ENCODE assay signal across 1 cellular context in the genomic region with DNA sequence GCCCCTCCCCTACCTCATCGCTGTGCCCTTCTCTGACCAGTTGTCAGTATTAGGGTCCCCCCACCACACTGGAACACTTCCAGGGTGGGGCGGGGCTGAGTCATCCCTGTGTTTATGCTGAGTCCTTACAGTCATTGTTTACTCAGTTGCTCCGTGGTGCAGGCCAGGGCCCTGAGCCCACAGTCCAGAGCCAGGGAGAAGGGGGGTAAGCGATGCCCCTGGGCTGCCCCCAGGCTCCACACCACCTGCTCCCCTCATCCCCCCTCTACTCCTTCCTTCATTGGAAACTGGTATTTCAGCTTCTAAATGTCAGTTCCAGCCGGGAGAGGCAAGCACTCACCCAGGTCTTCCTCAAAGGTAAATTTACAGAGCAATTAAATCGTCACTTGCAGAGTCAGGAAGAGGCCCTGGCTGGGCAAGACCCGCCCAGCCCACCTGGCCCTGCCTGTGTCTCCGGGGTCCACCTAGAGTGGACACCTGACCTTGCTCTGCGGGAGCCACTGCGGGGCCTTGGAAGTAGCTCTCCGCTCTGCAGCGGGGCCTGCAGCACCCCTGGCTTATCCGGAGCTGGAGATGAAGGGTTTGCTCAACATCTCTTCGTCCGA.
TF ChIP-seq lines count a peak whose summit lies in the region.

No MANE protein-coding gene starts in this region.

TF ChIP-seq in K562, 482 proteins besides CTCF, POLR2A, EP300 and RAD21 (continued from another document):
- TF ChIP-seq, protein P1, sequence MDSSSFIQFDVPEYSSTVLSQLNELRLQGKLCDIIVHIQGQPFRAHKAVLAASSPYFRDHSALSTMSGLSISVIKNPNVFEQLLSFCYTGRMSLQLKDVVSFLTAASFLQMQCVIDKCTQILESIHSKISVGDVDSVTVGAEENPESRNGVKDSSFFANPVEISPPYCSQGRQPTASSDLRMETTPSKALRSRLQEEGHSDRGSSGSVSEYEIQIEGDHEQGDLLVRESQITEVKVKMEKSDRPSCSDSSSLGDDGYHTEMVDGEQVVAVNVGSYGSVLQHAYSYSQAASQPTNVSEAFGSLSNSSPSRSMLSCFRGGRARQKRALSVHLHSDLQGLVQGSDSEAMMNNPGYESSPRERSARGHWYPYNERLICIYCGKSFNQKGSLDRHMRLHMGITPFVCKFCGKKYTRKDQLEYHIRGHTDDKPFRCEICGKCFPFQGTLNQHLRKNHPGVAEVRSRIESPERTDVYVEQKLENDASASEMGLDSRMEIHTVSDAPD (CRISPR knock-in tag; IDR thresholded peaks at IDR 0.05): no peak
- TF ChIP-seq RBM22 (IDR thresholded peaks at IDR 0.05; ENCODE audit: low read depth, low read length, poor library complexity, severe bottlenecking): peak; percentile 68
- no peak for TF ChIP-seq HMG20A (CRISPR knock-in tag; conservative IDR thresholded peaks at IDR 0.05)
- TF ChIP-seq ETV5 (CRISPR knock-in tag; IDR thresholded peaks at IDR 0.05; ENCODE audit: low read depth): no peak
- TF ChIP-seq FOXK2 (conservative IDR thresholded peaks at IDR 0.05 in 1 of 2, IDR thresholded peaks at IDR 0.05 in 1 of 2; ENCODE audit: low read depth in 2 of 2): peak; percentile 44 to 54; a peak in 3 of 4 replicates
- 0 out of 2 replicates have a peak, but pooled peaks have one; percentile 25 for TF ChIP-seq MTA3 (IDR thresholded peaks at IDR 0.05; ENCODE audit: borderline replicate concordance)
- no peak for TF ChIP-seq ZNF668 (CRISPR knock-in tag; IDR thresholded peaks at IDR 0.05)
- TF ChIP-seq, protein P2, sequence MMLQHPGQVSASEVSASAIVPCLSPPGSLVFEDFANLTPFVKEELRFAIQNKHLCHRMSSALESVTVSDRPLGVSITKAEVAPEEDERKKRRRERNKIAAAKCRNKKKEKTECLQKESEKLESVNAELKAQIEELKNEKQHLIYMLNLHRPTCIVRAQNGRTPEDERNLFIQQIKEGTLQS (IDR thresholded peaks at IDR 0.05): peak; percentile 84
- TF ChIP-seq, protein P2 (CRISPR knock-in tag; conservative IDR thresholded peaks at IDR 0.05): no peak
- TF ChIP-seq C11orf30 (IDR thresholded peaks at IDR 0.05; ENCODE audit: low read depth): peak; percentile 79
- TF ChIP-seq SMARCA4 (IDR thresholded peaks at IDR 0.05): peak; percentile 60
- no peak for TF ChIP-seq CBX2 (IDR thresholded peaks at IDR 0.05; ENCODE audit: insufficient read depth, low read length, poor library complexity, severe bottlenecking)
- TF ChIP-seq, protein P3, sequence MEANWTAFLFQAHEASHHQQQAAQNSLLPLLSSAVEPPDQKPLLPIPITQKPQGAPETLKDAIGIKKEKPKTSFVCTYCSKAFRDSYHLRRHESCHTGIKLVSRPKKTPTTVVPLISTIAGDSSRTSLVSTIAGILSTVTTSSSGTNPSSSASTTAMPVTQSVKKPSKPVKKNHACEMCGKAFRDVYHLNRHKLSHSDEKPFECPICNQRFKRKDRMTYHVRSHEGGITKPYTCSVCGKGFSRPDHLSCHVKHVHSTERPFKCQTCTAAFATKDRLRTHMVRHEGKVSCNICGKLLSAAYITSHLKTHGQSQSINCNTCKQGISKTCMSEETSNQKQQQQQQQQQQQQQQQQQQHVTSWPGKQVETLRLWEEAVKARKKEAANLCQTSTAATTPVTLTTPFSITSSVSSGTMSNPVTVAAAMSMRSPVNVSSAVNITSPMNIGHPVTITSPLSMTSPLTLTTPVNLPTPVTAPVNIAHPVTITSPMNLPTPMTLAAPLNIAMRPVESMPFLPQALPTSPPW (CRISPR knock-in tag; IDR thresholded peaks at IDR 0.05): peak; percentile 64
- TF ChIP-seq SPI1 (IDR thresholded peaks at IDR 0.05; ENCODE audit: borderline replicate concordance, low read depth, low read length): no peak
- TF ChIP-seq POLR3G (IDR thresholded peaks at IDR 0.05; ENCODE audit: extremely low read depth, insufficient read length, insufficient replicate concordance): no peak
- peak; percentile 61 to 97 for TF ChIP-seq FOXA3 (CRISPR knock-in tag; conservative IDR thresholded peaks at IDR 0.05 in 1 of 2, IDR thresholded peaks at IDR 0.05 in 1 of 2)
- no peak for TF ChIP-seq GTF2E2 (tag; IDR thresholded peaks at IDR 0.05)
- TF ChIP-seq FOXP1 (CRISPR knock-in tag; IDR thresholded peaks at IDR 0.05): 0 out of 2 replicates have a peak, but pooled peaks have one; percentile 32
- no peak for TF ChIP-seq ZFP36 (IDR thresholded peaks at IDR 0.05; ENCODE audit: low read depth, low read length, partially characterized antibody)
- no peak for TF ChIP-seq PURB (CRISPR knock-in tag; IDR thresholded peaks at IDR 0.05; ENCODE audit: low read depth)
- TF ChIP-seq ZNF121 (CRISPR knock-in tag; conservative IDR thresholded peaks at IDR 0.05): no peak
- TF ChIP-seq NFE2 (IDR thresholded peaks at IDR 0.05; ENCODE audit: low read depth): peak; percentile 75
- peak; percentile 28 for TF ChIP-seq MYNN (IDR thresholded peaks at IDR 0.05)
- TF ChIP-seq MYNN (CRISPR knock-in tag; IDR thresholded peaks at IDR 0.05): no peak
- TF ChIP-seq POLR3A (IDR thresholded peaks at IDR 0.05; ENCODE audit: borderline replicate concordance, extremely low read depth, insufficient read depth, insufficient read length): no peak
- TF ChIP-seq SMARCE1 (IDR thresholded peaks at IDR 0.05): 0 out of 2 replicates have a peak, but pooled peaks have one; percentile 35
- TF ChIP-seq, protein P4, sequence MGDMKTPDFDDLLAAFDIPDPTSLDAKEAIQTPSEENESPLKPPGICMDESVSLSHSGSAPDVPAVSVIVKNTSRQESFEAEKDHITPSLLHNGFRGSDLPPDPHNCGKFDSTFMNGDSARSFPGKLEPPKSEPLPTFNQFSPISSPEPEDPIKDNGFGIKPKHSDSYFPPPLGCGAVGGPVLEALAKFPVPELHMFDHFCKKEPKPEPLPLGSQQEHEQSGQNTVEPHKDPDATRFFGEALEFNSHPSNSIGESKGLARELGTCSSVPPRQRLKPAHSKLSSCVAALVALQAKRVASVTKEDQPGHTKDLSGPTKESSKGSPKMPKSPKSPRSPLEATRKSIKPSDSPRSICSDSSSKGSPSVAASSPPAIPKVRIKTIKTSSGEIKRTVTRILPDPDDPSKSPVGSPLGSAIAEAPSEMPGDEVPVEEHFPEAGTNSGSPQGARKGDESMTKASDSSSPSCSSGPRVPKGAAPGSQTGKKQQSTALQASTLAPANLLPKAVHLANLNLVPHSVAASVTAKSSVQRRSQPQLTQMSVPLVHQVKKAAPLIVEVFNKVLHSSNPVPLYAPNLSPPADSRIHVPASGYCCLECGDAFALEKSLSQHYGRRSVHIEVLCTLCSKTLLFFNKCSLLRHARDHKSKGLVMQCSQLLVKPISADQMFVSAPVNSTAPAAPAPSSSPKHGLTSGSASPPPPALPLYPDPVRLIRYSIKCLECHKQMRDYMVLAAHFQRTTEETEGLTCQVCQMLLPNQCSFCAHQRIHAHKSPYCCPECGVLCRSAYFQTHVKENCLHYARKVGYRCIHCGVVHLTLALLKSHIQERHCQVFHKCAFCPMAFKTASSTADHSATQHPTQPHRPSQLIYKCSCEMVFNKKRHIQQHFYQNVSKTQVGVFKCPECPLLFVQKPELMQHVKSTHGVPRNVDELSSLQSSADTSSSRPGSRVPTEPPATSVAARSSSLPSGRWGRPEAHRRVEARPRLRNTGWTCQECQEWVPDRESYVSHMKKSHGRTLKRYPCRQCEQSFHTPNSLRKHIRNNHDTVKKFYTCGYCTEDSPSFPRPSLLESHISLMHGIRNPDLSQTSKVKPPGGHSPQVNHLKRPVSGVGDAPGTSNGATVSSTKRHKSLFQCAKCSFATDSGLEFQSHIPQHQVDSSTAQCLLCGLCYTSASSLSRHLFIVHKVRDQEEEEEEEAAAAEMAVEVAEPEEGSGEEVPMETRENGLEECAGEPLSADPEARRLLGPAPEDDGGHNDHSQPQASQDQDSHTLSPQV (IDR thresholded peaks at IDR 0.05): peak; percentile 82
- no peak for TF ChIP-seq SNRNP70 (optimal IDR thresholded peaks at IDR 0.05; ENCODE audit: low read depth, low read length)
- peak; percentile 65 for TF ChIP-seq NFIC (IDR thresholded peaks at IDR 0.05)
- TF ChIP-seq, protein P5, sequence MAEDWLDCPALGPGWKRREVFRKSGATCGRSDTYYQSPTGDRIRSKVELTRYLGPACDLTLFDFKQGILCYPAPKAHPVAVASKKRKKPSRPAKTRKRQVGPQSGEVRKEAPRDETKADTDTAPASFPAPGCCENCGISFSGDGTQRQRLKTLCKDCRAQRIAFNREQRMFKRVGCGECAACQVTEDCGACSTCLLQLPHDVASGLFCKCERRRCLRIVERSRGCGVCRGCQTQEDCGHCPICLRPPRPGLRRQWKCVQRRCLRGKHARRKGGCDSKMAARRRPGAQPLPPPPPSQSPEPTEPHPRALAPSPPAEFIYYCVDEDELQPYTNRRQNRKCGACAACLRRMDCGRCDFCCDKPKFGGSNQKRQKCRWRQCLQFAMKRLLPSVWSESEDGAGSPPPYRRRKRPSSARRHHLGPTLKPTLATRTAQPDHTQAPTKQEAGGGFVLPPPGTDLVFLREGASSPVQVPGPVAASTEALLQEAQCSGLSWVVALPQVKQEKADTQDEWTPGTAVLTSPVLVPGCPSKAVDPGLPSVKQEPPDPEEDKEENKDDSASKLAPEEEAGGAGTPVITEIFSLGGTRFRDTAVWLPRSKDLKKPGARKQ (CRISPR knock-in tag; IDR thresholded peaks at IDR 0.05): no peak
- TF ChIP-seq JUN (IDR thresholded peaks at IDR 0.05; ENCODE audit: borderline replicate concordance, low read depth, low read length): peak; percentile 51; the same call in 1 of the 2 replicates
- no peak for TF ChIP-seq JUN (CRISPR knock-in tag; IDR thresholded peaks at IDR 0.05; ENCODE audit: borderline replicate concordance)
- peak; percentile 17; the same call in 1 of the 2 replicates for TF ChIP-seq MAFK (IDR thresholded peaks at IDR 0.05; ENCODE audit: low read length)
- TF ChIP-seq ZNF175 (CRISPR knock-in tag; IDR thresholded peaks at IDR 0.05; ENCODE audit: low read depth): no peak
- TF ChIP-seq FOXJ2 (tag; IDR thresholded peaks at IDR 0.05): peak; percentile 50; the same call in 1 of the 2 replicates
- TF ChIP-seq ARID1B (IDR thresholded peaks at IDR 0.05): peak; percentile 57
- peak; percentile 61; the same call in 1 of the 2 replicates for TF ChIP-seq RBFOX2 (IDR thresholded peaks at IDR 0.05; ENCODE audit: low read depth, low read length)
- peak; percentile 20; the same call in 1 of the 2 replicates for TF ChIP-seq TCF3 (CRISPR knock-in tag; IDR thresholded peaks at IDR 0.05)
- TF ChIP-seq, protein P6, sequence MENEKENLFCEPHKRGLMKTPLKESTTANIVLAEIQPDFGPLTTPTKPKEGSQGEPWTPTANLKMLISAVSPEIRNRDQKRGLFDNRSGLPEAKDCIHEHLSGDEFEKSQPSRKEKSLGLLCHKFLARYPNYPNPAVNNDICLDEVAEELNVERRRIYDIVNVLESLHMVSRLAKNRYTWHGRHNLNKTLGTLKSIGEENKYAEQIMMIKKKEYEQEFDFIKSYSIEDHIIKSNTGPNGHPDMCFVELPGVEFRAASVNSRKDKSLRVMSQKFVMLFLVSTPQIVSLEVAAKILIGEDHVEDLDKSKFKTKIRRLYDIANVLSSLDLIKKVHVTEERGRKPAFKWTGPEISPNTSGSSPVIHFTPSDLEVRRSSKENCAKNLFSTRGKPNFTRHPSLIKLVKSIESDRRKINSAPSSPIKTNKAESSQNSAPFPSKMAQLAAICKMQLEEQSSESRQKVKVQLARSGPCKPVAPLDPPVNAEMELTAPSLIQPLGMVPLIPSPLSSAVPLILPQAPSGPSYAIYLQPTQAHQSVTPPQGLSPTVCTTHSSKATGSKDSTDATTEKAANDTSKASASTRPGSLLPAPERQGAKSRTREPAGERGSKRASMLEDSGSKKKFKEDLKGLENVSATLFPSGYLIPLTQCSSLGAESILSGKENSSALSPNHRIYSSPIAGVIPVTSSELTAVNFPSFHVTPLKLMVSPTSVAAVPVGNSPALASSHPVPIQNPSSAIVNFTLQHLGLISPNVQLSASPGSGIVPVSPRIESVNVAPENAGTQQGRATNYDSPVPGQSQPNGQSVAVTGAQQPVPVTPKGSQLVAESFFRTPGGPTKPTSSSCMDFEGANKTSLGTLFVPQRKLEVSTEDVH (IDR thresholded peaks at IDR 0.05; ENCODE audit: low read depth, partially characterized antibody): no peak
- TF ChIP-seq ZNF780A (CRISPR knock-in tag; IDR thresholded peaks at IDR 0.05): no peak
- TF ChIP-seq MAFG (tag; conservative IDR thresholded peaks at IDR 0.05): peak; percentile 41
- TF ChIP-seq DPF2 (IDR thresholded peaks at IDR 0.05): peak; percentile 69
- TF ChIP-seq ZNF316 (IDR thresholded peaks at IDR 0.05): peak; percentile 79
- no peak for TF ChIP-seq LARP7 (IDR thresholded peaks at IDR 0.05)
- TF ChIP-seq NR3C1 (CRISPR knock-in tag; IDR thresholded peaks at IDR 0.05): no peak
